In genomic region chr1:22832414-22832786, GRCh38 we compare ENCODE assay signal across 15 cellular contexts.
DNase-seq lines count a peak whose midpoint lies in the region; ATAC-seq and TF ChIP-seq lines count a peak whose summit lies in the region.
"Had no signal": no experiment of that assay in that cellular context is flagged by ENCODE, and none has a peak within 500 bp of the region (broad histone marks: within the 10 kb centered on the region; RNA-seq: fewer than 3 reads in every experiment).

No MANE protein-coding gene starts in this region.

- H3K4me2 ChIP-seq in PC-3 (ENCODE audit: low read length) (peak overlapping the region; percentile 58), osteoblast (ENCODE audit: insufficient read depth, low read length) (peak overlapping the region; percentile 45)

- DNase-seq in CD1c-positive myeloid dendritic cell (ENCODE audit: extremely low spot score) (peak; percentile 20), PC-3 (no peak), epithelial cell of esophagus (ENCODE audit: low read depth) (peak; percentile 54), osteoblast (ENCODE audit: insufficient read length, low spot score, missing footprints) (peak; percentile 92), thyroid gland (no peak)
- DNase-seq in activated effector memory CD4-positive, alpha-beta T cell treated with anti-CD3 and anti-CD28 coated beads, Interleukin-2, amount 50 U/mL, for 16 hours: no peak
- DNase-seq in activated naive CD4-positive, alpha-beta T cell (lab: John Stamatoyannopoulos, UW): no peak
- DNase-seq: activated CD8-positive, alpha-beta memory T cell treated with anti-CD3 and anti-CD28 coated beads for 24 hours; CD4-positive, CD25-positive, alpha-beta regulatory T cell; immature natural killer cell; NCI-H1930; NCI-H748 treated with DMSO at 0.1 percent for 48 hours; retina; SIG-M5 had no signal

- no peak for TF ChIP-seq POLR2A in thyroid gland (IDR thresholded peaks at IDR 0.05)

- H3K79me2 ChIP-seq in PC-3 (ENCODE audit: low read length): no peaks in the 10 kb centered on the region
- no peaks in the 10 kb centered on the region for H3K79me2 ChIP-seq in osteoblast (ENCODE audit: insufficient read depth, low read length)

- peaks cover 4% of the 10 kb centered on the region for H3F3A ChIP-seq in PC-3 (ENCODE audit: low read length, unreplicated experiment)

- no peaks in the 10 kb centered on the region for H3K9me2 ChIP-seq in PC-3 (replicated peaks; ENCODE audit: low read length)

- peak overlapping the region; percentile 41 for H3K9ac ChIP-seq in PC-3 (ENCODE audit: low read length)

- POLR2A ChIA-PET in PC-3 (lab: Charles Lee; ENCODE audit: unreplicated experiment): no interaction called here

- WGBS in thyroid gland, 2 donors: 93 to 95% methylated on average over 3 of the region's 3 CpGs

- TF ChIP-seq CTCF in PC-3 (conservative IDR thresholded peaks at IDR 0.05; ENCODE audit: low read depth, low read length) (no peak), epithelial cell of esophagus (IDR thresholded peaks at IDR 0.05; ENCODE audit: insufficient read depth, low read depth, low read length, missing control alignments) (no peak), osteoblast (IDR thresholded peaks at IDR 0.05; ENCODE audit: extremely low read depth, low read depth, low read length) (no peak), thyroid gland (IDR thresholded peaks at IDR 0.05) (no peak)

- peaks cover 53% of the 10 kb centered on the region for H3K4me1 ChIP-seq in PC-3 (ENCODE audit: insufficient read depth, low read length)
- peaks cover 27% of the 10 kb centered on the region for H3K4me1 ChIP-seq in osteoblast (ENCODE audit: insufficient read depth, low read length)
- peaks cover 30 to 42% of the 10 kb centered on the region in 2 donors for H3K4me1 ChIP-seq in thyroid gland

- no peak overlapping the region for H3K4me3 ChIP-seq in PC-3 (ENCODE audit: low read length)
- H3K4me3 ChIP-seq in epithelial cell of esophagus (ENCODE audit: low read length): no peak overlapping the region
- no peak overlapping the region for H3K4me3 ChIP-seq in osteoblast (ENCODE audit: insufficient read depth, low read length)
- no peak overlapping the region for H3K4me3 ChIP-seq in thyroid gland (replicated peaks in 1 of 3)

- no TSS peak for BruUV-seq in PC-3 (replicated peaks; lab: Mats Ljungman, UMichigan)

- intact Hi-C loops in PC-3 (cut with micrococcal nuclease) (no loop called here), thyroid gland (cut with DNase I) (no loop called here)

- peak overlapping the region; percentile 53 for H2AFZ ChIP-seq in PC-3 (ENCODE audit: low read length)
- H2AFZ ChIP-seq in osteoblast (ENCODE audit: low read length): peak overlapping the region; percentile 45

- ATAC-seq in PC-3 (peak; percentile 42), GM18861 (IDR thresholded peaks at IDR 0.05; ENCODE audit: unreplicated experiment) (no peak)

- no peaks in the 10 kb centered on the region for H4K20me1 ChIP-seq in PC-3 (ENCODE audit: low read length)
- no peaks in the 10 kb centered on the region for H4K20me1 ChIP-seq in osteoblast (ENCODE audit: insufficient read depth, low read length)

- H3K27ac ChIP-seq in PC-3 (ENCODE audit: low read length): peak overlapping the region; percentile 99
- peak overlapping the region; percentile 80 for H3K27ac ChIP-seq in osteoblast (ENCODE audit: low read depth, low read length)
- H3K27ac ChIP-seq in thyroid gland: no peak overlapping the region

- CTCF ChIA-PET in PC-3 (lab: Charles Lee): interaction anchor here (0.7 to 1.3 kb wide), 3 partner anchors 29 to 187 kb away, joined by 3 to 6 read pairs (median 3); no protein-coding TSS in a partner anchor

- no peaks in the 10 kb centered on the region for H3K36me3 ChIP-seq in PC-3 (ENCODE audit: low read depth, low read length)
- no peaks in the 10 kb centered on the region for H3K36me3 ChIP-seq in osteoblast (ENCODE audit: insufficient read depth, low read length)
- H3K36me3 ChIP-seq in thyroid gland: no peaks in the 10 kb centered on the region

- H3K27me3 ChIP-seq in PC-3 (ENCODE audit: low read length) (no peaks in the 10 kb centered on the region), osteoblast (ENCODE audit: insufficient read depth, low read length) (no peaks in the 10 kb centered on the region), thyroid gland (no peaks in the 10 kb centered on the region)

- H3K9me3 ChIP-seq in PC-3 (ENCODE audit: low read length) (no peaks in the 10 kb centered on the region), osteoblast (ENCODE audit: low read depth, low read length) (no peaks in the 10 kb centered on the region), thyroid gland (no peaks in the 10 kb centered on the region)

Comparison
In these comparisons a context has a peak if more than half of its experiments do, and no peak if none do; other contexts are left out.
1. DNase-seq: peak in CD1c-positive myeloid dendritic cell (single experiment), epithelial cell of esophagus (single experiment) and osteoblast (single experiment); none in PC-3 (single experiment), activated effector memory CD4-positive, alpha-beta T cell treated with anti-CD3 and anti-CD28 coated beads, Interleukin-2, amount 50 U/mL, for 16 hours (single experiment), activated naive CD4-positive, alpha-beta T cell (0 of 4) and thyroid gland (0 of 2).
2. H3K27ac ChIP-seq: peak in PC-3 (single experiment) and osteoblast (single experiment); none in thyroid gland (0 of 3).